ENCODE assay signal across 8 cellular contexts in genomic region chr19:13842294-13843103, GRCh38. TPM values are rescaled to one million over a fixed set of nuclear protein-coding genes. Genes with fewer than 3 reads are reported as not detected.
DNase-seq lines count a peak whose midpoint lies in the region; TF ChIP-seq lines count a peak whose summit lies in the region.

No MANE protein-coding gene starts in this region.

- TF ChIP-seq POLR2A in erythroblast (IDR thresholded peaks at IDR 0.05; ENCODE audit: low read length) = peak; percentile 80

- H3K36me3 ChIP-seq in mucosa of rectum (ENCODE audit: control insufficient read depth in 2 of 2, insufficient read depth in 2 of 2, low read length in 2 of 2) (peaks cover 0 to 3% of the 10 kb centered on the region in 2 donors), thymus (ENCODE audit: control insufficient read depth, insufficient read depth) (no peaks in the 10 kb centered on the region)

- under 1% methylated on average over 91 of the region's 95 CpGs for WGBS in thymus

- H3K27ac ChIP-seq in mucosa of rectum (ENCODE audit: low read depth in 2 of 2, low read length in 2 of 2) (peak overlapping the region; percentile 97 to 100), thymus (ENCODE audit: low read depth) (peak overlapping the region; percentile 87)

- no peaks in the 10 kb centered on the region for H3K9me3 ChIP-seq in mucosa of rectum (ENCODE audit: control insufficient read depth in 2 of 2, low read length in 2 of 2)
- H3K9me3 ChIP-seq in thymus (ENCODE audit: control insufficient read depth) = no peaks in the 10 kb centered on the region

- H3K9ac ChIP-seq in mucosa of rectum (ENCODE audit: low read depth in 1 of 2, low read length in 2 of 2) = peak overlapping the region; percentile 94 to 96

- H3K4me3 ChIP-seq in mucosa of rectum (ENCODE audit: low read length in 2 of 2) (peak overlapping the region; percentile 79 to 84), thymus (ENCODE audit: low read length) (peak overlapping the region; percentile 73)

- DNase-seq in NCI-H510A treated with DMSO at 0.1 percent for 48 hours (lab: John Stamatoyannopoulos, UW) (peak; percentile 20), NCI-H510A (lab: John Stamatoyannopoulos, UW) (no peak), NCI-H460 (ENCODE audit: extremely low read depth, low read depth) (peak; percentile 64), erythroblast (lab: John Stamatoyannopoulos, UW) (peak; percentile 78 to 87), NCI-H774 (lab: John Stamatoyannopoulos, UW) (no peak)
- peak; percentile 84 for DNase-seq in activated T-cell treated with anti-CD3 and anti-CD28 coated beads, Interleukin-2, amount 50 U/mL, for 1 hour

- peaks cover 60 to 71% of the 10 kb centered on the region in 2 donors for H3K4me1 ChIP-seq in mucosa of rectum (ENCODE audit: control insufficient read depth in 2 of 2, insufficient read depth in 2 of 2, low read length in 2 of 2)
- H3K4me1 ChIP-seq in thymus (ENCODE audit: control insufficient read depth, insufficient read depth, low read length) = peaks cover 43% of the 10 kb centered on the region

- H3K27me3 ChIP-seq in mucosa of rectum (ENCODE audit: control insufficient read depth in 2 of 2, insufficient read depth in 2 of 2, low read length in 2 of 2) = no peaks in the 10 kb centered on the region
- no peaks in the 10 kb centered on the region for H3K27me3 ChIP-seq in thymus (ENCODE audit: control insufficient read depth, insufficient read depth)

RNA-seq across cellular contexts. Expression of gene NANOS3, which starts 34.4 kb away (rescaled TPM):
- not detected in 2 replicates for total RNA-seq in NCI-H460 (2014; rRNA removed; shearing (Covaris generic))
- not detected in 2 replicates for polyA plus RNA-seq in NCI-H460 (2014; cell fraction: nucleus; rRNA removed)
- 2.6 TPM for polyA plus RNA-seq in thymus

RNA-seq across cellular contexts. Expression of gene ZSWIM4, which starts 47.3 kb away (rescaled TPM):
- 2.1 and 2.8 TPM in 2 replicates for total RNA-seq in NCI-H460 (2014; rRNA removed; shearing (Covaris generic))
- polyA plus RNA-seq in NCI-H460 (2014; cell fraction: nucleus; rRNA removed) = 1.2 and 6.9 TPM in 2 replicates
- polyA plus RNA-seq in thymus = 3.3 TPM

Comparison
In these comparisons a context has a peak if more than half of its experiments do, and no peak if none do; other contexts are left out.
1. DNase-seq: peak in NCI-H510A treated with DMSO at 0.1 percent for 48 hours (single experiment), NCI-H460 (single experiment), activated T-cell treated with anti-CD3 and anti-CD28 coated beads, Interleukin-2, amount 50 U/mL, for 1 hour (single experiment) and erythroblast (2 of 2); none in NCI-H510A (single experiment) and NCI-H774 (single experiment).